Comparison of ENCODE assay signal across 8 cellular contexts in genomic region chr16:2911580-2912329, GRCh38. TPM values are rescaled to one million over a fixed set of nuclear protein-coding genes. Genes with fewer than 3 reads are reported as not detected.
DNase-seq lines count a peak whose midpoint lies in the region; ATAC-seq and TF ChIP-seq lines count a peak whose summit lies in the region.

Gene FLYWCH1 (plus strand): TSS chr16:2911931. CDS start chr16:2929686, 17,755 bp downstream.

- H3K9me3 ChIP-seq in mononuclear cell (ENCODE audit: low read depth, low read length): no peaks in the 10 kb centered on the region

- H3K27me3 ChIP-seq in mononuclear cell (ENCODE audit: insufficient read depth, low read length): no peaks in the 10 kb centered on the region

- ATAC-seq in GM21619 (IDR thresholded peaks at IDR 0.05; ENCODE audit: unreplicated experiment): peak; percentile 92

- H3K4me3 ChIP-seq in mononuclear cell (ENCODE audit: low read length): peak within 1 kb of the TSS; percentile 70

- no peak for TF ChIP-seq EP300 in Ishikawa (IDR thresholded peaks at IDR 0.05; ENCODE audit: borderline replicate concordance)

- peaks cover 39% of the 10 kb centered on the region for H3K4me1 ChIP-seq in mononuclear cell (ENCODE audit: insufficient read depth, low read length)

- DNase-seq in DMS153 (lab: John Stamatoyannopoulos, UW) (peak; percentile 95), OCI-M2 (lab: John Stamatoyannopoulos, UW; ENCODE audit: unreplicated experiment) (peak; percentile 83), activated T-cell treated with anti-CD3 and anti-CD28 coated beads for 4 hours (peak; percentile 98), epidermal melanocyte (ENCODE audit: insufficient read length, low spot score) (peak; percentile 95)
- DNase-seq in stimulated activated CD8-positive, alpha-beta memory T cell treated with anti-CD3 and anti-CD28 coated beads, Interleukin-2, amount 100 ng/mL, for 48 hours (ENCODE audit: low read depth in 2 of 2): peak; percentile 99

- no peak for TF ChIP-seq RAD21 in Ishikawa (IDR thresholded peaks at IDR 0.05; ENCODE audit: low read depth)

TF ChIP-seq in Ishikawa, 13 proteins besides CTCF, POLR2A, EP300 and RAD21:
- peak; percentile 60; the same call in 1 of the 2 replicates for TF ChIP-seq YY1 (IDR thresholded peaks at IDR 0.05; ENCODE audit: low read depth)
- TF ChIP-seq TCF12 (IDR thresholded peaks at IDR 0.05; ENCODE audit: low read depth): no peak
- peak; percentile 100 for TF ChIP-seq ZBTB7A (IDR thresholded peaks at IDR 0.05; ENCODE audit: low read depth)
- no peak for TF ChIP-seq TEAD4 (IDR thresholded peaks at IDR 0.05)
- TF ChIP-seq TAF1 (IDR thresholded peaks at IDR 0.05; ENCODE audit: low read depth): no peak; the same call in 1 of the 2 replicates
- TF ChIP-seq EGR1 (IDR thresholded peaks at IDR 0.05): no peak
- TF ChIP-seq USF1 (IDR thresholded peaks at IDR 0.05): peak; percentile 22; the same call in 1 of the 2 replicates
- no peak for TF ChIP-seq CEBPB (IDR thresholded peaks at IDR 0.05)
- no peak for TF ChIP-seq REST (IDR thresholded peaks at IDR 0.05; ENCODE audit: low read depth)
- TF ChIP-seq MAX (IDR thresholded peaks at IDR 0.05): no peak; the same call in 1 of the 2 replicates
- no peak for TF ChIP-seq FOXM1 (IDR thresholded peaks at IDR 0.05; ENCODE audit: borderline replicate concordance, low read depth)
- TF ChIP-seq CREB1 (IDR thresholded peaks at IDR 0.05; ENCODE audit: low read depth): no peak

RNA-seq across cellular contexts. Expression of gene FLYWCH1, which starts in this region (rescaled TPM):
- total RNA-seq in mononuclear cell: 15.7 TPM

Comparison
In these comparisons a context has a peak if more than half of its experiments do, and no peak if none do; other contexts are left out.
1. Peak in every context shown above with its lines: DNase-seq, ATAC-seq and H3K4me3 ChIP-seq.